In the genomic region with DNA sequence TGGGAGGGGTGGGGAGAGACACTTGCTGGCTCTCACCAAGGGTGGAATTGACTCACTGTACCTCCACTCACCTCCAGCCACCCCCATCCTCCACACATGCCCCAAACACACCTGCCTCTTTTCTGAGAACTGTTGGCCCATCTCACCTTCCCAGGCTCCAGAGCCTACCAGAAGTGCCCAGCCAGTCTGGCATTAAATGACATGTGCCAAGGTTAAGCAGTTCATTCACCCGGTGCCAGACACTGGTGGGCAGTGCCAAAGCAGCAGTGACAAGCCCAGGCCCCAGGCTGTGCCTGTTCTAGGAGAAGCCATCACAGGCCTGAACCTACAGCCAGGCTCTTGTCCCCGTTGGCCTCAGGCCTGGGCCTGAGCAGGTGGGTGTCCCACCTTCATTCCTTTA, we compare ENCODE assay signal across 1 cellular context.
TF ChIP-seq lines count a peak whose summit lies in the region.

No MANE protein-coding gene starts in this region.

TF ChIP-seq in HepG2, 621 proteins besides CTCF, POLR2A, EP300 and RAD21:
- TF ChIP-seq ZNF33B (CRISPR knock-in tag; IDR thresholded peaks at IDR 0.05) (no peak), MYNN (CRISPR knock-in tag; IDR thresholded peaks at IDR 0.05; ENCODE audit: low read depth) (no peak), POGZ (CRISPR knock-in tag; IDR thresholded peaks at IDR 0.05) (no peak), ZNF678 (CRISPR knock-in tag; IDR thresholded peaks at IDR 0.05) (no peak), YEATS2 (CRISPR knock-in tag; IDR thresholded peaks at IDR 0.05; ENCODE audit: borderline replicate concordance) (no peak), TRIM22 (IDR thresholded peaks at IDR 0.05) (no peak), KLF13 (CRISPR knock-in tag; IDR thresholded peaks at IDR 0.05) (no peak), RBAK (CRISPR knock-in tag; IDR thresholded peaks at IDR 0.05) (no peak), GATAD2A (CRISPR knock-in tag; IDR thresholded peaks at IDR 0.05) (no peak), ZNF839 (CRISPR knock-in tag; IDR thresholded peaks at IDR 0.05; ENCODE audit: borderline replicate concordance) (no peak), ZSCAN9 (CRISPR knock-in tag; IDR thresholded peaks at IDR 0.05; ENCODE audit: borderline replicate concordance) (no peak), PAWR (CRISPR knock-in tag; IDR thresholded peaks at IDR 0.05; ENCODE audit: borderline replicate concordance) (no peak), MNT (IDR thresholded peaks at IDR 0.05) (no peak), HNRNPH1 (optimal IDR thresholded peaks at IDR 0.05; ENCODE audit: low read depth, low read length) (no peak), HINFP (CRISPR knock-in tag; IDR thresholded peaks at IDR 0.05; ENCODE audit: low read depth) (no peak)
- TF ChIP-seq, protein P1, sequence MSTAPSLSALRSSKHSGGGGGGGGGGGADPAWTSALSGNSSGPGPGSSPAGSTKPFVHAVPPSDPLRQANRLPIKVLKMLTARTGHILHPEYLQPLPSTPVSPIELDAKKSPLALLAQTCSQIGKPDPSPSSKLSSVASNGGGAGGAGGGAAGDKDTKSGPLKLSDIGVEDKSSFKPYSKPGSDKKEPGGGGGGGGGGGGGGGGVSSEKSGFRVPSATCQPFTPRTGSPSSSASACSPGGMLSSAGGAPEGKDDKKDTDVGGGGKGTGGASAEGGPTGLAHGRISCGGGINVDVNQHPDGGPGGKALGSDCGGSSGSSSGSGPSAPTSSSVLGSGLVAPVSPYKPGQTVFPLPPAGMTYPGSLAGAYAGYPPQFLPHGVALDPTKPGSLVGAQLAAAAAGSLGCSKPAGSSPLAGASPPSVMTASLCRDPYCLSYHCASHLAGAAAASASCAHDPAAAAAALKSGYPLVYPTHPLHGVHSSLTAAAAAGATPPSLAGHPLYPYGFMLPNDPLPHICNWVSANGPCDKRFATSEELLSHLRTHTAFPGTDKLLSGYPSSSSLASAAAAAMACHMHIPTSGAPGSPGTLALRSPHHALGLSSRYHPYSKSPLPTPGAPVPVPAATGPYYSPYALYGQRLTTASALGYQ (CRISPR knock-in tag; IDR thresholded peaks at IDR 0.05), result no peak
TF ChIP-seq in HepG2: peak in this region for 0.
